In the genomic region with DNA sequence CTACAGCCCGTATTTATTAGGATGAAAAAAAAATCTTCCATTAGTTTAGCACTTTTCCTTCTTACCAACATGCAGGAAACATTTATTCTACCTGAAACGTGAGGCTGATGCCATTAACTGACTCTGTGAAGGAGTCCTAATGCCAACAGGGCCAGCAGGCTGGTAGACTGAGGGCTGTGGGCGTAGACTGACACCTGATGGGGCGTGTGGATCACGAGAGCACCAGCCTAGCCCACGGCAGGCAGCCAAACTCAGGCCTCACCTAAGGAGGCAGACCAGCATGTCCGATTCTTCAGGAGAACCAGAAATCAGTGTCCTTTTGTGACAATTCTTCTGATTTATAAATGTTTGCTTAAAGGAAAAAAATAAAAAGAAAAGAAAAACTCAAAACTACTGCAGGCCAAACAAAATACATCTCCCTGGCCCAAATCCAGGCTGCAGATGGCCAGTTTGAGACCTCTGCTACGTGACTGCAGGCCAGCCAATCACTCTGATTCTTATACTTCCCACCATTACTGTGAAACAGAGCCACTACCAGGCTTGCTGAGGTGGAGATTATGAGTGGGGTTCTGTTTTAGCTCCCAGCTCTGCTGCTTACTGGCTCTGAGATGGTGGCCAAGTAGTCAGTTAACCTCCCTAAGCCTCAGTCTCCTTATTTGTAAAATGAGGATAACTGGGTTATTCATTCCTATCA, we compare ENCODE assay signal across 16 cellular contexts.
DNase-seq lines count a peak whose midpoint lies in the region; ATAC-seq lines count a peak whose summit lies in the region.
"Had no signal": no experiment of that assay in that cellular context is flagged by ENCODE, and none has a peak within 500 bp of the region (broad histone marks: within the 10 kb centered on the region; RNA-seq: fewer than 3 reads in every experiment).

No MANE protein-coding gene starts in this region.

- DNase-seq in NCI-H69 (lab: John Stamatoyannopoulos, UW): peak; percentile 72
- DNase-seq in central memory CD8-positive, alpha-beta T cell (ENCODE audit: low spot score in 2 of 2): no peak
- DNase-seq in islet precursor cell: peak; percentile 21
- peak; percentile 73 for DNase-seq in superior temporal gyrus (ENCODE audit: extremely low spot score)
- no peak for DNase-seq in HPDE6-E6E7 (ENCODE audit: extremely low spot score)
- DNase-seq in activated T-cell treated with anti-CD3 and anti-CD28 coated beads, Interleukin-2, amount 50 U/mL, for 1 hour: no peak
- no peak for DNase-seq in activated CD4-positive, alpha-beta T cell treated with anti-CD3 and anti-CD28 coated beads for 36 hours
- DNase-seq: activated CD4-positive, alpha-beta T cell treated with anti-CD3 and anti-CD28 coated beads, Interleukin-2, amount 50 U/mL, for 4 hours; activated naive CD4-positive, alpha-beta T cell treated with anti-CD3 and anti-CD28 coated beads, Interleukin-2, amount 10 ng/mL, durations not matched to agents 7 days and 5 days; AML-193; cortex of kidney; NCI-H1436; NCI-H226; stimulated activated CD4-positive, alpha-beta T cell treated with anti-CD3 and anti-CD28 coated beads, Interleukin-2, amount 100 ng/mL, for 24 hours; stimulated activated naive CD8-positive, alpha-beta T cell treated with anti-CD3 and anti-CD28 coated beads, Interleukin-15, amount 100 ng/mL, for 72 hours had no signal

- H3K27me3 Mint-ChIP-seq in central memory CD8-positive, alpha-beta T cell: no peaks in the 10 kb centered on the region
- H3K27me3 Mint-ChIP-seq in activated CD4-positive, alpha-beta T cell treated with anti-CD3 and anti-CD28 coated beads for 36 hours: no peaks in the 10 kb centered on the region

- no peak for ATAC-seq in central memory CD8-positive, alpha-beta T cell (replicated peaks; ENCODE audit: extremely low read depth, poor library complexity, severe bottlenecking)
- ATAC-seq in activated CD4-positive, alpha-beta T cell treated with anti-CD3 and anti-CD28 coated beads for 36 hours: no peak
- ATAC-seq: GM23338; stimulated activated naive CD8-positive, alpha-beta T cell treated with anti-CD3 and anti-CD28 coated beads, Interleukin-15, amount 100 ng/mL, for 72 hours had no signal

- H3K27ac Mint-ChIP-seq in central memory CD8-positive, alpha-beta T cell (ENCODE audit: low read depth): peak overlapping the region; percentile 53
- no peak overlapping the region for H3K27ac Mint-ChIP-seq in activated CD4-positive, alpha-beta T cell treated with anti-CD3 and anti-CD28 coated beads for 36 hours
- H3K27ac Mint-ChIP-seq: activated naive CD4-positive, alpha-beta T cell treated with anti-CD3 and anti-CD28 coated beads, Interleukin-2, amount 10 ng/mL, durations not matched to agents 7 days and 5 days; GM23338; stimulated activated naive CD8-positive, alpha-beta T cell treated with anti-CD3 and anti-CD28 coated beads, Interleukin-15, amount 100 ng/mL, for 72 hours had no signal

- CTCF ChIA-PET in activated CD4-positive, alpha-beta T cell treated with anti-CD3 and anti-CD28 coated beads for 36 hours (lab: Charles Lee): no interaction called here

- intact Hi-C loops in activated CD4-positive, alpha-beta T cell treated with anti-CD3 and anti-CD28 coated beads for 36 hours (cut with DNase I, micrococcal nuclease): no loop called here

- POLR2A ChIA-PET in activated CD4-positive, alpha-beta T cell treated with anti-CD3 and anti-CD28 coated beads for 36 hours (lab: Charles Lee): no interaction called here

- H3K4me3 Mint-ChIP-seq in central memory CD8-positive, alpha-beta T cell: no peak overlapping the region
- H3K4me3 Mint-ChIP-seq in activated CD4-positive, alpha-beta T cell treated with anti-CD3 and anti-CD28 coated beads for 36 hours: no peak overlapping the region
- H3K4me3 Mint-ChIP-seq: activated naive CD4-positive, alpha-beta T cell treated with anti-CD3 and anti-CD28 coated beads, Interleukin-2, amount 10 ng/mL, durations not matched to agents 7 days and 5 days; GM23338; stimulated activated naive CD8-positive, alpha-beta T cell treated with anti-CD3 and anti-CD28 coated beads, Interleukin-15, amount 100 ng/mL, for 72 hours had no signal

- H3K9me3 Mint-ChIP-seq in central memory CD8-positive, alpha-beta T cell: no peaks in the 10 kb centered on the region
- H3K9me3 Mint-ChIP-seq in activated CD4-positive, alpha-beta T cell treated with anti-CD3 and anti-CD28 coated beads for 36 hours (ENCODE audit: low read depth): no peaks in the 10 kb centered on the region
- H3K9me3 Mint-ChIP-seq: activated naive CD4-positive, alpha-beta T cell treated with anti-CD3 and anti-CD28 coated beads, Interleukin-2, amount 10 ng/mL, durations not matched to agents 7 days and 5 days; GM23338; stimulated activated naive CD8-positive, alpha-beta T cell treated with anti-CD3 and anti-CD28 coated beads, Interleukin-15, amount 100 ng/mL, for 72 hours had no signal

- peaks cover 66% of the 10 kb centered on the region for H3K4me1 Mint-ChIP-seq in central memory CD8-positive, alpha-beta T cell
- H3K4me1 Mint-ChIP-seq in activated CD4-positive, alpha-beta T cell treated with anti-CD3 and anti-CD28 coated beads for 36 hours: peaks cover 16% of the 10 kb centered on the region

- H3K36me3 Mint-ChIP-seq in central memory CD8-positive, alpha-beta T cell (ENCODE audit: insufficient read depth): peaks cover 4% of the 10 kb centered on the region
- no peaks in the 10 kb centered on the region for H3K36me3 Mint-ChIP-seq in activated CD4-positive, alpha-beta T cell treated with anti-CD3 and anti-CD28 coated beads for 36 hours (ENCODE audit: low read depth)
- H3K36me3 Mint-ChIP-seq: activated naive CD4-positive, alpha-beta T cell treated with anti-CD3 and anti-CD28 coated beads, Interleukin-2, amount 10 ng/mL, durations not matched to agents 7 days and 5 days had no signal

Comparison
In these comparisons a context has a peak if more than half of its experiments do, and no peak if none do; other contexts are left out.
1. DNase-seq: peak in NCI-H69 (single experiment), islet precursor cell (single experiment) and superior temporal gyrus (single experiment); none in central memory CD8-positive, alpha-beta T cell (0 of 2), HPDE6-E6E7 (single experiment), activated T-cell treated with anti-CD3 and anti-CD28 coated beads, Interleukin-2, amount 50 U/mL, for 1 hour (single experiment) and activated CD4-positive, alpha-beta T cell treated with anti-CD3 and anti-CD28 coated beads for 36 hours (single experiment).